In genomic region chr1:62687421-62687902, GRCh38 we compare ENCODE assay signal across 8 cellular contexts. TPM values are rescaled to one million over a fixed set of nuclear protein-coding genes. Genes with fewer than 3 reads are reported as not detected.
DNase-seq lines count a peak whose midpoint lies in the region; ATAC-seq and TF ChIP-seq lines count a peak whose summit lies in the region.

No MANE protein-coding gene starts in this region.

- H3K79me1 ChIP-seq in mesendoderm (ENCODE audit: low read length) = peaks cover 4% of the 10 kb centered on the region

- H3K27me3 Mint-ChIP-seq in activated CD4-positive, alpha-beta T cell treated with anti-CD3 and anti-CD28 coated beads, Interleukin-2, amount 10 ng/mL, durations not matched to agents 7 days and 5 days = no peaks in the 10 kb centered on the region
- H3K27me3 Mint-ChIP-seq in endodermal cell (ENCODE audit: insufficient read depth) = no peaks in the 10 kb centered on the region
- H3K27me3 Mint-ChIP-seq in stimulated activated naive CD8-positive, alpha-beta T cell treated with anti-CD3 and anti-CD28 coated beads, Interleukin-15, amount 100 ng/mL, for 72 hours = no peaks in the 10 kb centered on the region

- WGBS in endodermal cell (ENCODE audit: insufficient coverage in 1 of 2, insufficient read length in 1 of 2), 2 experiments = 1 to 2% methylated on average over 25 to 33 of the region's 33 CpGs
- no CpG with 5 or more reads among the region's 33 CpGs for WGBS in mesendoderm (ENCODE audit: extremely low coverage, insufficient coverage, low lambda C conversion rate)

- H3K56ac ChIP-seq in mesendoderm (ENCODE audit: low read length) = peak overlapping the region; percentile 98

- H3K27ac ChIP-seq in endodermal cell (ENCODE audit: low read depth, low read length) = peak overlapping the region; percentile 66
- H3K27ac ChIP-seq in mesendoderm (ENCODE audit: low read depth, low read length) = peak overlapping the region; percentile 88

- peak; percentile 22 for ATAC-seq in HG02610 (IDR thresholded peaks at IDR 0.05; ENCODE audit: unreplicated experiment)
- ATAC-seq in stimulated activated naive CD8-positive, alpha-beta T cell treated with anti-CD3 and anti-CD28 coated beads, Interleukin-15, amount 100 ng/mL, for 72 hours = peak; percentile 66

- H3K4me2 ChIP-seq in mesendoderm (ENCODE audit: low read length) = peak overlapping the region; percentile 33

- H3K4ac ChIP-seq in mesendoderm (ENCODE audit: low read depth, low read length) = peak overlapping the region; percentile 90

- H3K9me3 Mint-ChIP-seq in activated CD4-positive, alpha-beta T cell treated with anti-CD3 and anti-CD28 coated beads, Interleukin-2, amount 10 ng/mL, durations not matched to agents 7 days and 5 days = no peaks in the 10 kb centered on the region
- no peaks in the 10 kb centered on the region for H3K9me3 Mint-ChIP-seq in endodermal cell
- no peaks in the 10 kb centered on the region for H3K9me3 Mint-ChIP-seq in stimulated activated naive CD8-positive, alpha-beta T cell treated with anti-CD3 and anti-CD28 coated beads, Interleukin-15, amount 100 ng/mL, for 72 hours

- H3K36me3 ChIP-seq in endodermal cell (ENCODE audit: control insufficient read depth, insufficient read depth, low read length) (peaks cover 7% of the 10 kb centered on the region), mesendoderm (ENCODE audit: control insufficient read depth, insufficient read depth, low read length) (no peaks in the 10 kb centered on the region)

- H3K9me3 ChIP-seq in endodermal cell (ENCODE audit: control insufficient read depth, low read length) = peaks cover 3% of the 10 kb centered on the region

- peak overlapping the region; percentile 99 for H3K18ac ChIP-seq in mesendoderm (ENCODE audit: low read length)

- peak; percentile 66 for DNase-seq in NCI-H748 (lab: John Stamatoyannopoulos, UW; ENCODE audit: unreplicated experiment)
- no peak for DNase-seq in NCI-H748 treated with DMSO at 0.1 percent for 48 hours (lab: John Stamatoyannopoulos, UW)
- peak; percentile 21 for DNase-seq in NCI-H1092 (lab: John Stamatoyannopoulos, UW)
- peak; percentile 11 for DNase-seq in activated CD4-positive, alpha-beta T cell treated with anti-CD3 and anti-CD28 coated beads, Interleukin-2, amount 10 ng/mL, durations not matched to agents 7 days and 5 days
- peak; percentile 79 for DNase-seq in endodermal cell
- no peak for DNase-seq in mesendoderm
- DNase-seq in stimulated activated naive CD8-positive, alpha-beta T cell treated with anti-CD3 and anti-CD28 coated beads, Interleukin-15, amount 100 ng/mL, for 72 hours = peak; percentile 31 to 32

- peaks cover 5% of the 10 kb centered on the region for H3K79me2 ChIP-seq in mesendoderm (ENCODE audit: control insufficient read depth, insufficient read depth, low read length)

- no peak overlapping the region for H2BK5ac ChIP-seq in mesendoderm (ENCODE audit: low read length)

- H3K9ac ChIP-seq in endodermal cell (ENCODE audit: extremely low read depth, low read length, poor library complexity, severe bottlenecking) (peak overlapping the region; percentile 92), mesendoderm (ENCODE audit: low read length) (peak overlapping the region; percentile 93)

- CTCF ChIA-PET in activated CD4-positive, alpha-beta T cell treated with anti-CD3 and anti-CD28 coated beads, Interleukin-2, amount 10 ng/mL, durations not matched to agents 7 days and 5 days (lab: Charles Lee) = no interaction called here

- H3K4me1 Mint-ChIP-seq in activated CD4-positive, alpha-beta T cell treated with anti-CD3 and anti-CD28 coated beads, Interleukin-2, amount 10 ng/mL, durations not matched to agents 7 days and 5 days = peaks cover 18% of the 10 kb centered on the region
- peaks cover 26% of the 10 kb centered on the region for H3K4me1 Mint-ChIP-seq in endodermal cell
- peaks cover 18% of the 10 kb centered on the region for H3K4me1 Mint-ChIP-seq in stimulated activated naive CD8-positive, alpha-beta T cell treated with anti-CD3 and anti-CD28 coated beads, Interleukin-15, amount 100 ng/mL, for 72 hours

- H3K36me3 Mint-ChIP-seq in activated CD4-positive, alpha-beta T cell treated with anti-CD3 and anti-CD28 coated beads, Interleukin-2, amount 10 ng/mL, durations not matched to agents 7 days and 5 days (ENCODE audit: low read depth) = no peaks in the 10 kb centered on the region
- H3K36me3 Mint-ChIP-seq in endodermal cell (ENCODE audit: low read depth) = peaks cover 10% of the 10 kb centered on the region

- no peak overlapping the region for H2BK15ac ChIP-seq in mesendoderm (replicated peaks; ENCODE audit: low read depth)

- H2BK120ac ChIP-seq in mesendoderm (ENCODE audit: low read depth, low read length) = peak overlapping the region; percentile 82

- no peak overlapping the region for H4K5ac ChIP-seq in mesendoderm (ENCODE audit: low read length)

- peak overlapping the region; percentile 66 for H4K8ac ChIP-seq in mesendoderm (ENCODE audit: low read depth, low read length)

- peak overlapping the region; percentile 84 for H3K27ac Mint-ChIP-seq in activated CD4-positive, alpha-beta T cell treated with anti-CD3 and anti-CD28 coated beads, Interleukin-2, amount 10 ng/mL, durations not matched to agents 7 days and 5 days
- peak overlapping the region; percentile 91 for H3K27ac Mint-ChIP-seq in endodermal cell
- H3K27ac Mint-ChIP-seq in stimulated activated naive CD8-positive, alpha-beta T cell treated with anti-CD3 and anti-CD28 coated beads, Interleukin-15, amount 100 ng/mL, for 72 hours = peak overlapping the region; percentile 69 to 93

- H3K23ac ChIP-seq in mesendoderm (ENCODE audit: low read length) = no peak overlapping the region

- POLR2A ChIA-PET in activated CD4-positive, alpha-beta T cell treated with anti-CD3 and anti-CD28 coated beads, Interleukin-2, amount 10 ng/mL, durations not matched to agents 7 days and 5 days (lab: Charles Lee) = no interaction called here

- no peak for TF ChIP-seq CTCF in endodermal cell (conservative IDR thresholded peaks at IDR 0.05)

- no peak overlapping the region for H2AK5ac ChIP-seq in mesendoderm (ENCODE audit: low read length)

- peaks cover 3% of the 10 kb centered on the region for H3K4me1 ChIP-seq in endodermal cell (ENCODE audit: control insufficient read depth, insufficient read depth, low read length)
- H3K4me1 ChIP-seq in mesendoderm (ENCODE audit: control insufficient read depth, low read depth, low read length) = peaks cover 5% of the 10 kb centered on the region

- peak overlapping the region; percentile 80 for H3K4me3 Mint-ChIP-seq in activated CD4-positive, alpha-beta T cell treated with anti-CD3 and anti-CD28 coated beads, Interleukin-2, amount 10 ng/mL, durations not matched to agents 7 days and 5 days
- H3K4me3 Mint-ChIP-seq in endodermal cell = peak overlapping the region; percentile 89
- H3K4me3 Mint-ChIP-seq in stimulated activated naive CD8-positive, alpha-beta T cell treated with anti-CD3 and anti-CD28 coated beads, Interleukin-15, amount 100 ng/mL, for 72 hours = peak overlapping the region; percentile 89 to 92

- no peaks in the 10 kb centered on the region for H3K27me3 ChIP-seq in endodermal cell (ENCODE audit: control insufficient read depth, insufficient read depth, low read length, poor library complexity, severe bottlenecking)
- no peaks in the 10 kb centered on the region for H3K27me3 ChIP-seq in mesendoderm (ENCODE audit: insufficient read depth, low read length, poor library complexity)

- H3K4me3 ChIP-seq in endodermal cell (ENCODE audit: low read length) (peak overlapping the region; percentile 91), mesendoderm (ENCODE audit: low read length) (peak overlapping the region; percentile 54)

RNA-seq across cellular contexts. Expression of gene DOCK7, which starts 0.7 kb away (rescaled TPM):
- 1 to 10 TPM; 5.0 to 7.5 TPM for total RNA-seq in activated CD4-positive, alpha-beta T cell treated with anti-CD3 and anti-CD28 coated beads, Interleukin-2, amount 10 ng/mL, durations not matched to agents 7 days and 5 days
- total RNA-seq in endodermal cell = 10 to 100 TPM; 66.8 to 72.8 TPM
- polyA plus RNA-seq in endodermal cell (2013, experiment 1 of 2) = 49.4 TPM
- polyA plus RNA-seq in endodermal cell (2013, experiment 2 of 2) = 51.3 TPM
- polyA plus RNA-seq in mesendoderm (2013, experiment 1 of 2) = 20.9 TPM
- polyA plus RNA-seq in mesendoderm (2013, experiment 2 of 2) = 17.9 TPM

Comparison
In these comparisons a context has a peak if more than half of its experiments do, and no peak if none do; other contexts are left out.
1. DNase-seq: peak in NCI-H748 (single experiment), NCI-H1092 (single experiment), activated CD4-positive, alpha-beta T cell treated with anti-CD3 and anti-CD28 coated beads, Interleukin-2, amount 10 ng/mL, durations not matched to agents 7 days and 5 days (single experiment), endodermal cell (single experiment) and stimulated activated naive CD8-positive, alpha-beta T cell treated with anti-CD3 and anti-CD28 coated beads, Interleukin-15, amount 100 ng/mL, for 72 hours (2 of 2); none in NCI-H748 treated with DMSO at 0.1 percent for 48 hours (single experiment) and mesendoderm (single experiment).
2. RNA of gene DOCK7, which starts 0.7 kb away (total RNA-seq): 66.8 to 72.8 TPM in endodermal cell; 5.0 to 7.5 TPM in activated CD4-positive, alpha-beta T cell treated with anti-CD3 and anti-CD28 coated beads, Interleukin-2, amount 10 ng/mL, durations not matched to agents 7 days and 5 days; every median in the first group is over 4 times any median in the second.
3. Peak in every context shown above with its lines, with median percentiles within 50 percentile points of each other: H3K27ac Mint-ChIP-seq and H3K4me3 Mint-ChIP-seq.